Comparison of ENCODE assay signal across 3 cellular contexts in the genomic region with DNA sequence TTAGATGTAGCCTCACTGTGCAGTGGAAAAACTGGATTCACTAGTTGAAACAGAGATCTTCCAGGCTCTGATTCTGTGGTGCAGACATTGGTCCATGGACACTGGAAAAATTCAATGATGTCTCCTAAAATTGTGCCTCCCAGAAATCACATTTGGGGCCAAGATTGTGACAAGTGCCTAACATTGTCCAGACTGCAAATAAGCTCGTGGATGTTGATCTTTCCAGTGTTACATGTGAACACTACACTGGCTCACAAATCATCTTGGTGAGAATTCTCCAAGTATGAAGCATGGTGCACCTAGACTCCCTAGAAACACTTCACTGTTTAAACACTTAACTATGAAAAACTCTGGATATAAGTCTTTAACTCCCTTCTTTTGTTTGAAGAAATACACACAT.
"Had no signal": no experiment of that assay in that cellular context is flagged by ENCODE, and none has a peak within 500 bp of the region (broad histone marks: within the 10 kb centered on the region; RNA-seq: fewer than 3 reads in every experiment).

No MANE protein-coding gene starts in this region.

- ATAC-seq: GM12878 had no signal

- DNase-seq: GDM1, GF-D8 had no signal

- H3K4me3 ChIP-seq: GM12878 had no signal
